ENCODE assay signal across 1 cellular context in the genomic region with DNA sequence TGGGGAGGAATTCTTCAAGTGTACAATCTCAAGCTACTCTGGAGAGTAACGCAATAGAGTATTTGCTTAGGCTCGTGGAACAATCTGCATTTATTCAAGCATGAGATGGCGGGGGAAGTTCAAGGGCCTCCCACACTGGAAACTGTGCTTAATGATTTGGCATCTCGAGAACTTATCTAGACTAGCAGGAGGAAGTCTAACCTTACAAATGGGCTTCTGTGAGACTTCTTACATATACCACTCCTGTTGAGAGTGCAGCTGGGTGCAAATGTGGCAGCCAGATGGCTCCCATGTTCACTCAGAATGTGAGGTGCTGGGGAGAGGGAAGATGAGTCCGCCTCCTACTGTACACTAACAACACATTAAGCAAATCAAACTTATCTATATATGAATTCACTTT.
TF ChIP-seq lines count a peak whose summit lies in the region.

No MANE protein-coding gene starts in this region.

TF ChIP-seq in K562, 482 proteins besides CTCF, POLR2A, EP300 and RAD21 (continued from another document):
- TF ChIP-seq, protein P1, sequence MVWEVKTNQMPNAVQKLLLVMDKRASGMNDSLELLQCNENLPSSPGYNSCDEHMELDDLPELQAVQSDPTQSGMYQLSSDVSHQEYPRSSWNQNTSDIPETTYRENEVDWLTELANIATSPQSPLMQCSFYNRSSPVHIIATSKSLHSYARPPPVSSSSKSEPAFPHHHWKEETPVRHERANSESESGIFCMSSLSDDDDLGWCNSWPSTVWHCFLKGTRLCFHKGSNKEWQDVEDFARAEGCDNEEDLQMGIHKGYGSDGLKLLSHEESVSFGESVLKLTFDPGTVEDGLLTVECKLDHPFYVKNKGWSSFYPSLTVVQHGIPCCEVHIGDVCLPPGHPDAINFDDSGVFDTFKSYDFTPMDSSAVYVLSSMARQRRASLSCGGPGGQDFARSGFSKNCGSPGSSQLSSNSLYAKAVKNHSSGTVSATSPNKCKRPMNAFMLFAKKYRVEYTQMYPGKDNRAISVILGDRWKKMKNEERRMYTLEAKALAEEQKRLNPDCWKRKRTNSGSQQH (CRISPR knock-in tag; IDR thresholded peaks at IDR 0.05) = no peak
- TF ChIP-seq THRAP3 (IDR thresholded peaks at IDR 0.05; ENCODE audit: borderline replicate concordance) (no peak), KAT2B (IDR thresholded peaks at IDR 0.05; ENCODE audit: low read depth, low read length) (no peak), KLF6 (CRISPR knock-in tag; IDR thresholded peaks at IDR 0.05; ENCODE audit: borderline replicate concordance) (no peak), ZBED1 (IDR thresholded peaks at IDR 0.05) (no peak)
- TF ChIP-seq, protein P2, sequence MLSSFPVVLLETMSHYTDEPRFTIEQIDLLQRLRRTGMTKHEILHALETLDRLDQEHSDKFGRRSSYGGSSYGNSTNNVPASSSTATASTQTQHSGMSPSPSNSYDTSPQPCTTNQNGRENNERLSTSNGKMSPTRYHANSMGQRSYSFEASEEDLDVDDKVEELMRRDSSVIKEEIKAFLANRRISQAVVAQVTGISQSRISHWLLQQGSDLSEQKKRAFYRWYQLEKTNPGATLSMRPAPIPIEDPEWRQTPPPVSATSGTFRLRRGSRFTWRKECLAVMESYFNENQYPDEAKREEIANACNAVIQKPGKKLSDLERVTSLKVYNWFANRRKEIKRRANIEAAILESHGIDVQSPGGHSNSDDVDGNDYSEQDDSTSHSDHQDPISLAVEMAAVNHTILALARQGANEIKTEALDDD (IDR thresholded peaks at IDR 0.05) = no peak
- TF ChIP-seq, protein P3, sequence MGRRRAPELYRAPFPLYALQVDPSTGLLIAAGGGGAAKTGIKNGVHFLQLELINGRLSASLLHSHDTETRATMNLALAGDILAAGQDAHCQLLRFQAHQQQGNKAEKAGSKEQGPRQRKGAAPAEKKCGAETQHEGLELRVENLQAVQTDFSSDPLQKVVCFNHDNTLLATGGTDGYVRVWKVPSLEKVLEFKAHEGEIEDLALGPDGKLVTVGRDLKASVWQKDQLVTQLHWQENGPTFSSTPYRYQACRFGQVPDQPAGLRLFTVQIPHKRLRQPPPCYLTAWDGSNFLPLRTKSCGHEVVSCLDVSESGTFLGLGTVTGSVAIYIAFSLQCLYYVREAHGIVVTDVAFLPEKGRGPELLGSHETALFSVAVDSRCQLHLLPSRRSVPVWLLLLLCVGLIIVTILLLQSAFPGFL (CRISPR knock-in tag; IDR thresholded peaks at IDR 0.05) = no peak
TF ChIP-seq in K562: peak in this region for 0.
